ENCODE assay signal across 8 cellular contexts in genomic region chr17:68455756-68456528, GRCh38. TPM values are rescaled to one million over a fixed set of nuclear protein-coding genes. Genes with fewer than 3 reads are reported as not detected.
DNase-seq lines count a peak whose midpoint lies in the region; ATAC-seq and TF ChIP-seq lines count a peak whose summit lies in the region.

No MANE protein-coding gene starts in this region.

- H3K27ac ChIP-seq in parathyroid adenoma, result peak overlapping the region; percentile 82

- in situ Hi-C loops in SK-MEL-5 (cut with HindIII; ENCODE audit: low pct_unique_long_range_greater_than_20kb, low sequenced_read_pairs), result no loop called here

- no peaks in the 10 kb centered on the region for H3K4me1 ChIP-seq in parathyroid adenoma

- no peak for TF ChIP-seq CTCF in parathyroid adenoma (IDR thresholded peaks at IDR 0.05)

- H3K4me2 ChIP-seq in parathyroid adenoma (ENCODE audit: low read length), result peak overlapping the region; percentile 89

- ATAC-seq in HG02852 (IDR thresholded peaks at IDR 0.05; ENCODE audit: unreplicated experiment), result no peak

- H3K79me2 ChIP-seq in parathyroid adenoma, result peaks cover 16% of the 10 kb centered on the region

- no peaks in the 10 kb centered on the region for H3K9me3 ChIP-seq in parathyroid adenoma (ENCODE audit: control insufficient read depth, low read length)

- H3K27me3 ChIP-seq in parathyroid adenoma (ENCODE audit: control insufficient read depth, insufficient read depth, low read length), result no peaks in the 10 kb centered on the region

- H3K4me3 ChIP-seq in parathyroid adenoma (ENCODE audit: low read depth, low read length), result peak overlapping the region; percentile 69

- peak; percentile 69 for DNase-seq in CD1c-positive myeloid dendritic cell (ENCODE audit: extremely low spot score)
- DNase-seq in HS-5 (ENCODE audit: low read depth), result peak; percentile 86
- peak; percentile 95 for DNase-seq in SK-MEL-5 (ENCODE audit: low read depth, low spot score)
- peak; percentile 99 for DNase-seq in fibroblast of peridontal ligament (ENCODE audit: extremely low read depth)
- DNase-seq in DMS79 (lab: John Stamatoyannopoulos, UW), result no peak
- no peak for DNase-seq in stimulated activated CD4-positive, alpha-beta T cell treated with anti-CD3 and anti-CD28 coated beads, Interleukin-4, amount 100 ng/mL, for 4 hours

- no peak overlapping the region for H2AFZ ChIP-seq in parathyroid adenoma

- no peak overlapping the region for H3K9ac ChIP-seq in parathyroid adenoma

- no peaks in the 10 kb centered on the region for H3K36me3 ChIP-seq in parathyroid adenoma (ENCODE audit: control insufficient read depth, insufficient read depth, low read length)

RNA-seq across cellular contexts. Expression of gene WIPI1, which starts 1.4 kb away (rescaled TPM):
- 558 and 643 TPM in 2 replicates for total RNA-seq in SK-MEL-5 (2014; rRNA removed; shearing (Covaris generic))
- polyA plus RNA-seq in SK-MEL-5 (2015; cell fraction: cytosol; rRNA removed), result 337 and 389 TPM in 2 replicates
- 252 and 324 TPM in 2 replicates for polyA plus RNA-seq in SK-MEL-5 (2015; cell fraction: nucleus; rRNA removed)

RNA-seq across cellular contexts. Expression of gene PRKAR1A, which starts 56.3 kb away (rescaled TPM):
- 974 and 1,047 TPM in 2 replicates for total RNA-seq in SK-MEL-5 (2014; rRNA removed; shearing (Covaris generic))
- polyA plus RNA-seq in SK-MEL-5 (2015; cell fraction: cytosol; rRNA removed), result 806 and 839 TPM in 2 replicates
- 667 and 709 TPM in 2 replicates for polyA plus RNA-seq in SK-MEL-5 (2015; cell fraction: nucleus; rRNA removed)

Comparison
In these comparisons a context has a peak if more than half of its experiments do, and no peak if none do; other contexts are left out.
1. DNase-seq: peak in CD1c-positive myeloid dendritic cell (single experiment), HS-5 (single experiment), SK-MEL-5 (single experiment) and fibroblast of peridontal ligament (single experiment); none in DMS79 (single experiment) and stimulated activated CD4-positive, alpha-beta T cell treated with anti-CD3 and anti-CD28 coated beads, Interleukin-4, amount 100 ng/mL, for 4 hours (0 of 2).